In the genomic region with DNA sequence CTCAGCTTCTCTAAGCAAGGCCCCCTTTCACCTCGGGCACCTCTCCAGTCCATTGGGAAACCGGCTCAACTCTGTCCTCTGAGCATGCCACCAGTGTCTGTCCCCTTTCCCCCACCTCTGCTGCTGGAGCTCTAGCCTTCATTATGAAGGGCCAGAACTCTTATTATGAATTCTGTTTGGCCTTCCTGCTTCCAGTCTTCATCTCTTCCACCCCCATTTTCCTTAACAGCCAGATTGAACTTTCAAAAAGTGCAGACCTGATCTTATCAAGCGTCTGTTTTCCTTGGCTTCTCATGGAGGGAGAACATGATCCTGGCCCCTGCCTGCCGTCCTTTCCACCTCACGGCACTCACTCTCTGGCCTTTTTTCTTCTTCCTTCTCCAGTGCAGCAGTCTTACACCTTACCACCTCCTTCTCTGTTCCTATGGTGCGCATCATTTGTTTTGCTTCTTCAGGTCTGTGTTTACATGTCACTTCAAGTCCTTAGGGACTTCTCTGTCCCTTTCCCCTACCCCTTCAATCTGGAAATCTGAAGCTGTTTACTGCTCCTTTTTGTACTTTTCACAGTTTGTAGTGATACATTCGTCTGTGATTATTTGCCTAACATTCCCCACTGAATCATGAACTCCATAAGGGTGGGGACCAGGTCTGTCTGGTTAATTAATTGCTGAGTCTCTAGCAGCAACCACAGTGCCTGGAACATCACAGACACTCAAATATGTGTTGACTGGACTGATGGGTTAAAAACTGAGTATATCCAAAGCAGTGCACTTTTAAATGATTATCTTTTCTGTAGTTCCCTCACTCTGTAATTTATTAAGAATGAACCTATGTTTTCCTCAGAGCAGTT, we compare ENCODE assay signal across 3 cellular contexts.
TF ChIP-seq lines count a peak whose summit lies in the region.

No MANE protein-coding gene starts in this region.

TF ChIP-seq in A549, 52 proteins besides CTCF, POLR2A, EP300 and RAD21:
- no peak for TF ChIP-seq JUN (IDR thresholded peaks at IDR 0.05)
- TF ChIP-seq, protein P1, sequence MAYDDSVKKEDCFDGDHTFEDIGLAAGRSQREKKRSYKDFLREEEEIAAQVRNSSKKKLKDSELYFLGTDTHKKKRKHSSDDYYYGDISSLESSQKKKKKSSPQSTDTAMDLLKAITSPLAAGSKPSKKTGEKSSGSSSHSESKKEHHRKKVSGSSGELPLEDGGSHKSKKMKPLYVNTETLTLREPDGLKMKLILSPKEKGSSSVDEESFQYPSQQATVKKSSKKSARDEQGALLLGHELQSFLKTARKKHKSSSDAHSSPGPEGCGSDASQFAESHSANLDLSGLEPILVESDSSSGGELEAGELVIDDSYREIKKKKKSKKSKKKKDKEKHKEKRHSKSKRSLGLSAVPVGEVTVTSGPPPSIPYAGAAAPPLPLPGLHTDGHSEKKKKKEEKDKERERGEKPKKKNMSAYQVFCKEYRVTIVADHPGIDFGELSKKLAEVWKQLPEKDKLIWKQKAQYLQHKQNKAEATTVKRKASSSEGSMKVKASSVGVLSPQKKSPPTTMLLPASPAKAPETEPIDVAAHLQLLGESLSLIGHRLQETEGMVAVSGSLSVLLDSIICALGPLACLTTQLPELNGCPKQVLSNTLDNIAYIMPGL (CRISPR knock-in tag; IDR thresholded peaks at IDR 0.05; ENCODE audit: borderline replicate concordance): no peak
- no peak for TF ChIP-seq CHD2 (IDR thresholded peaks at IDR 0.05; ENCODE audit: low read length, partially characterized antibody)
- no peak for TF ChIP-seq BHLHE40 (IDR thresholded peaks at IDR 0.05; ENCODE audit: low read depth, low read length)
- TF ChIP-seq MAZ (IDR thresholded peaks at IDR 0.05; ENCODE audit: borderline replicate concordance, low read depth, low read length): no peak

TF ChIP-seq in IMR-90, 13 proteins besides CTCF, POLR2A, EP300 and RAD21:
- TF ChIP-seq MXI1 (IDR thresholded peaks at IDR 0.05; ENCODE audit: borderline replicate concordance, low read depth, low read length) (no peak), RFX5 (IDR thresholded peaks at IDR 0.05; ENCODE audit: low read depth, low read length) (no peak), CEBPB (IDR thresholded peaks at IDR 0.05; ENCODE audit: low read depth, low read length) (no peak), FOS (IDR thresholded peaks at IDR 0.05; ENCODE audit: low read depth, low read length) (no peak), BHLHE40 (IDR thresholded peaks at IDR 0.05; ENCODE audit: low read depth, low read length) (no peak)
TF ChIP-seq in IMR-90: peak in this region for 0.

TF ChIP-seq in H1, 55 proteins besides CTCF, POLR2A, EP300 and RAD21:
- TF ChIP-seq, protein P2, sequence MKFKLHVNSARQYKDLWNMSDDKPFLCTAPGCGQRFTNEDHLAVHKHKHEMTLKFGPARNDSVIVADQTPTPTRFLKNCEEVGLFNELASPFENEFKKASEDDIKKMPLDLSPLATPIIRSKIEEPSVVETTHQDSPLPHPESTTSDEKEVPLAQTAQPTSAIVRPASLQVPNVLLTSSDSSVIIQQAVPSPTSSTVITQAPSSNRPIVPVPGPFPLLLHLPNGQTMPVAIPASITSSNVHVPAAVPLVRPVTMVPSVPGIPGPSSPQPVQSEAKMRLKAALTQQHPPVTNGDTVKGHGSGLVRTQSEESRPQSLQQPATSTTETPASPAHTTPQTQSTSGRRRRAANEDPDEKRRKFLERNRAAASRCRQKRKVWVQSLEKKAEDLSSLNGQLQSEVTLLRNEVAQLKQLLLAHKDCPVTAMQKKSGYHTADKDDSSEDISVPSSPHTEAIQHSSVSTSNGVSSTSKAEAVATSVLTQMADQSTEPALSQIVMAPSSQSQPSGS (IDR thresholded peaks at IDR 0.05; ENCODE audit: low read length): no peak
- TF ChIP-seq HDAC6 (IDR thresholded peaks at IDR 0.05; ENCODE audit: low read depth, low read length): no peak
- TF ChIP-seq YY1 (IDR thresholded peaks at IDR 0.05; ENCODE audit: low read depth, low read length): no peak
- no peak for TF ChIP-seq TBP (IDR thresholded peaks at IDR 0.05; ENCODE audit: low read depth, low read length)
- TF ChIP-seq POU5F1 (IDR thresholded peaks at IDR 0.05; ENCODE audit: low read depth, low read length): no peak
- no peak for TF ChIP-seq EZH2 (IDR thresholded peaks at IDR 0.05; ENCODE audit: low read depth, low read length, severe bottlenecking)
- no peak for TF ChIP-seq SP2 (IDR thresholded peaks at IDR 0.05; ENCODE audit: low read length)
- no peak for TF ChIP-seq CTBP2 (IDR thresholded peaks at IDR 0.05; ENCODE audit: borderline replicate concordance, insufficient read depth, insufficient read length, low read length)
- TF ChIP-seq FOSL1 (IDR thresholded peaks at IDR 0.05; ENCODE audit: insufficient read depth, low read depth, low read length): no peak
- TF ChIP-seq, protein P3, sequence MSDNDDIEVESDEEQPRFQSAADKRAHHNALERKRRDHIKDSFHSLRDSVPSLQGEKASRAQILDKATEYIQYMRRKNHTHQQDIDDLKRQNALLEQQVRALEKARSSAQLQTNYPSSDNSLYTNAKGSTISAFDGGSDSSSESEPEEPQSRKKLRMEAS (IDR thresholded peaks at IDR 0.05): no peak
- TF ChIP-seq SP4 (IDR thresholded peaks at IDR 0.05; ENCODE audit: low read length): no peak
- no peak for TF ChIP-seq TAF7 (optimal IDR thresholded peaks at IDR 0.05; ENCODE audit: borderline replicate concordance, low read depth, low read length)
- TF ChIP-seq SIN3A (conservative IDR thresholded peaks at IDR 0.05 in 1 of 2, IDR thresholded peaks at IDR 0.05 in 1 of 2; ENCODE audit: low read depth in 1 of 2, low read length in 2 of 2): no peak
